Comparison of ENCODE assay signal across 30 cellular contexts in the genomic region with DNA sequence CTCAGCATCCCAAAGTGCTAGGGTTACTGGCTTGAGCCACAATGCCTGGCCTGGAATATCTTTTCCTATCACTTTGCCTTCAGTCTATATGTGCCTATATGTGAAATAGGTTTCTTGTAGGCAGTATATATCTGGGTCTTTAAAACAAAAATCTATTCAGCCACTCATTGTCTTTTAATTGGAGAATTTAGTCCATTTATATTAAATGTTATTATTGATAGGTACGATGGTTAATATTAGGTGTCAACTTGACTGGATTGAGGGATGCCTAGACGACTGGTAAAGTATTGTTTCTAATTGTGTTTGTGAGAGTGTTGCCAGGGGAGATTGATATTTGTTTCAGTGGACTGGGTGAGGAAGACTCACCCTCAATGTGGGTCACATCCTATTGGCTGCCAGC.
DNase-seq lines count a peak whose midpoint lies in the region; ATAC-seq, FAIRE-seq and TF ChIP-seq lines count a peak whose summit lies in the region.
"Had no signal": no experiment of that assay in that cellular context is flagged by ENCODE, and none has a peak within 500 bp of the region (broad histone marks: within the 10 kb centered on the region; RNA-seq: fewer than 3 reads in every experiment).

No MANE protein-coding gene starts in this region.

- ATAC-seq in K562 = no peak
- ATAC-seq in stimulated activated effector memory CD8-positive, alpha-beta T cell treated with anti-CD3 and anti-CD28 coated beads, Interleukin-12 subunit alpha, Interleukin-12 subunit beta, amount 100 ng/mL, for 72 hours = no peak
- ATAC-seq: A549; CD8-positive, alpha-beta T cell had no signal

- no peak overlapping the region for H3K27ac Mint-ChIP-seq in stimulated activated effector memory CD8-positive, alpha-beta T cell treated with anti-CD3 and anti-CD28 coated beads, Interleukin-12 subunit alpha, Interleukin-12 subunit beta, amount 100 ng/mL, for 72 hours
- H3K27ac Mint-ChIP-seq: B cell; CD14-positive monocyte; CD4-positive, alpha-beta memory T cell; CD4-positive, alpha-beta T cell; CD4-positive, CD25-positive, alpha-beta regulatory T cell; CD8-positive, alpha-beta memory T cell; CD8-positive, alpha-beta T cell had no signal

- no peaks in the 10 kb centered on the region for H3K9me1 ChIP-seq in K562 (ENCODE audit: control insufficient read depth, insufficient read depth, low read length)

- H3K36me3 Mint-ChIP-seq in stimulated activated effector memory CD8-positive, alpha-beta T cell treated with anti-CD3 and anti-CD28 coated beads, Interleukin-12 subunit alpha, Interleukin-12 subunit beta, amount 100 ng/mL, for 72 hours = no peaks in the 10 kb centered on the region

- no TSS peak for BruUV-seq in K562 (replicated peaks; lab: Mats Ljungman, UMichigan)

- no peak for FAIRE-seq in K562 (lab: Jason Lieb, UNC)
- FAIRE-seq: A549, D721Med had no signal

- no peak for TF ChIP-seq EP300 in K562 (IDR thresholded peaks at IDR 0.05; ENCODE audit: low read length)

- no peaks in the 10 kb centered on the region for H4K20me1 ChIP-seq in K562 (replicated peaks; ENCODE audit: control insufficient read depth, insufficient read depth, low read length)
- H4K20me1 ChIP-seq: BLaER1; BLaER1 treated with 17β-estradiol and CSF1 and Interleukin-3, amounts not matched to agents 10 nM and 100 nM had no signal

- H3K36me3 ChIP-seq in K562 (ENCODE audit: control insufficient read depth, insufficient read depth, low read length) = no peaks in the 10 kb centered on the region
- H3K36me3 ChIP-seq: BE2C, BLaER1 had no signal

- no peaks in the 10 kb centered on the region for H3K79me2 ChIP-seq in K562 (ENCODE audit: control insufficient read depth, insufficient read depth, low read length)

- 20% methylated on average over 2 of the region's 2 CpGs for WGBS in K562 (ENCODE audit: insufficient coverage, low coverage, missing lambda C conversion rate)

- no peak for DNase-seq in K562 (ENCODE audit: extremely low read depth in 1 of 4, low spot score in 3 of 4)
- no peak for DNase-seq in stimulated activated effector memory CD8-positive, alpha-beta T cell treated with anti-CD3 and anti-CD28 coated beads, Interleukin-12 subunit alpha, Interleukin-12 subunit beta, amount 100 ng/mL, for 72 hours (ENCODE audit: low spot score in 2 of 2)
- DNase-seq: 8988T; ACHN; AML-193; BE2C; C1 segment of cervical spinal cord; Caco-2; Calu3; CD4-positive, alpha-beta memory T cell; CD4-positive, alpha-beta T cell; CD4-positive, CD25-positive, alpha-beta regulatory T cell; CD8-positive, alpha-beta memory T cell; CD8-positive, alpha-beta T cell; COR-L47; DMS 273 treated with DMSO at 0.1 percent for 48 hours; DMS153; DMS53; DMS79; DMS79 treated with DMSO at 0.1 percent for 48 hours; DND-41; EL had no signal

- no peaks in the 10 kb centered on the region; a peak in 1 of 5 replicates for H3K4me1 ChIP-seq in K562 (replicated peaks in 1 of 2; ENCODE audit: control insufficient read depth in 2 of 2, insufficient read depth in 2 of 2, low read length in 2 of 2)
- H3K4me1 ChIP-seq: A549; BE2C; BLaER1; BLaER1 treated with 17β-estradiol and CSF1 and Interleukin-3, amounts not matched to agents 10 nM and 100 nM; Caco-2 had no signal

- POLR2A ChIA-PET in K562 (lab: Yijun Ruan, JAX) = no interaction called here

- no peak for TF ChIP-seq POLR2A in K562 (conservative IDR thresholded peaks at IDR 0.05)

- H3K9me3 ChIP-seq in K562 (replicated peaks; ENCODE audit: control insufficient read depth, insufficient read depth, low read depth, low read length) = peaks cover 9% of the 10 kb centered on the region
- H3K9me3 ChIP-seq: BE2C had no signal

- H3K4me1 Mint-ChIP-seq in stimulated activated effector memory CD8-positive, alpha-beta T cell treated with anti-CD3 and anti-CD28 coated beads, Interleukin-12 subunit alpha, Interleukin-12 subunit beta, amount 100 ng/mL, for 72 hours = no peaks in the 10 kb centered on the region
- H3K4me1 Mint-ChIP-seq: B cell; CD14-positive monocyte; CD4-positive, alpha-beta memory T cell; CD4-positive, CD25-positive, alpha-beta regulatory T cell; CD8-positive, alpha-beta memory T cell had no signal

- no peak for TF ChIP-seq RAD21 in K562 (CRISPR knock-in tag; conservative IDR thresholded peaks at IDR 0.05 in 1 of 2, IDR thresholded peaks at IDR 0.05 in 1 of 2)

- H3K27me3 ChIP-seq in K562 (ENCODE audit: control insufficient read depth in 2 of 2, insufficient read depth in 2 of 2, low read length in 2 of 2) = no peaks in the 10 kb centered on the region
- H3K27me3 ChIP-seq: BE2C; BLaER1; BLaER1 treated with 17β-estradiol and CSF1 and Interleukin-3, amounts not matched to agents 10 nM and 100 nM had no signal

- no peak overlapping the region for H3K9ac ChIP-seq in K562 (ENCODE audit: insufficient read depth in 1 of 2, low read depth in 2 of 2, low read length in 2 of 2)
- H3K9ac ChIP-seq: BLaER1; BLaER1 treated with 17β-estradiol and CSF1 and Interleukin-3, amounts not matched to agents 10 nM and 100 nM had no signal

- H2AFZ ChIP-seq in K562 (ENCODE audit: low read depth, low read length) = no peak overlapping the region

- no peak overlapping the region for H3K4me2 ChIP-seq in K562 (ENCODE audit: insufficient read depth, low read length)
- H3K4me2 ChIP-seq: A549; BLaER1; BLaER1 treated with 17β-estradiol and CSF1 and Interleukin-3, amounts not matched to agents 10 nM and 100 nM had no signal

- in situ Hi-C loops in K562 (cut with MboI) = no loop called here

- H3K27ac ChIP-seq in K562 (ENCODE audit: extremely low read depth, low read depth, low read length) = no peak overlapping the region
- H3K27ac ChIP-seq: 22Rv1; A549; BLaER1; BLaER1 treated with 17β-estradiol and CSF1 and Interleukin-3, amounts not matched to agents 10 nM and 100 nM; C4-2B had no signal

- H3K9me3 Mint-ChIP-seq in stimulated activated effector memory CD8-positive, alpha-beta T cell treated with anti-CD3 and anti-CD28 coated beads, Interleukin-12 subunit alpha, Interleukin-12 subunit beta, amount 100 ng/mL, for 72 hours = peaks cover 12% of the 10 kb centered on the region

- no peak overlapping the region for H3K4me3 ChIP-seq in K562
- H3K4me3 ChIP-seq: A549; BLaER1; BLaER1 treated with 17β-estradiol and CSF1 and Interleukin-3, amounts not matched to agents 10 nM and 100 nM had no signal

- CTCF ChIA-PET in K562 (lab: Yijun Ruan, JAX; ENCODE audit: low intra/inter-chr PET ratio) = interaction anchor here (0.5 kb wide), 1 partner anchor 20 kb away, joined by 3 read pairs; no protein-coding TSS in a partner anchor

- no peak overlapping the region for H3K4me3 Mint-ChIP-seq in stimulated activated effector memory CD8-positive, alpha-beta T cell treated with anti-CD3 and anti-CD28 coated beads, Interleukin-12 subunit alpha, Interleukin-12 subunit beta, amount 100 ng/mL, for 72 hours
- H3K4me3 Mint-ChIP-seq: B cell; CD14-positive monocyte; CD4-positive, alpha-beta memory T cell; CD4-positive, alpha-beta T cell; CD4-positive, CD25-positive, alpha-beta regulatory T cell; CD8-positive, alpha-beta memory T cell; CD8-positive, alpha-beta T cell had no signal

- no peak for TF ChIP-seq CTCF in K562 (IDR thresholded peaks at IDR 0.05 in 2 of 3, conservative IDR thresholded peaks at IDR 0.05 in 1 of 3; ENCODE audit: insufficient read depth in 2 of 3, low read depth in 1 of 3, low read length in 3 of 3)

- intact Hi-C loops in K562 (cut with micrococcal nuclease) = no loop called here

TF ChIP-seq in K562, 482 proteins besides CTCF, POLR2A, EP300 and RAD21:
- TF ChIP-seq GTF2A2 (tag; IDR thresholded peaks at IDR 0.05) = no peak
- TF ChIP-seq ZNF507 (tag; conservative IDR thresholded peaks at IDR 0.05) = peak; percentile 91
